In the genomic region with DNA sequence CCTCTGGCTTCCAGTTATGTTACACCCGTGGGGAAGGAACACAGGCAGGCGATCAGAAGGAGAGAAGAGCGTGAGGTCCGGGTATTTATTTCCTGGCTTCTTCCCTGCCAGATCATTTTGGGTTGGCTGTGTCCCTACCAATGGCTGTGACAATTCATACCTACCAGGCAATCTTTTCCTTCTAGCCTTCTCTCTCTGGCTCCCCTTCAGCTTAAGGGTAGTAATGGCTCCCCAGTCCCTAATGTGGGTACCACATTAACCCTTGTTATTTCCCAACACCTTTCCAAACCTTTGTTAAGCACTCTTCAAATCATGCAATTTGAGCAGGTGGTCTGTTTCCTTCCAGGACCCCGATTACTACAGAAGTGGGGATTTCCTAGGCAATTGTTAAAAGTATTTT, we compare ENCODE assay signal across 17 cellular contexts.
DNase-seq lines count a peak whose midpoint lies in the region; ATAC-seq, FAIRE-seq and TF ChIP-seq lines count a peak whose summit lies in the region.
"Had no signal": no experiment of that assay in that cellular context is flagged by ENCODE, and none has a peak within 500 bp of the region (broad histone marks: within the 10 kb centered on the region; RNA-seq: fewer than 3 reads in every experiment).

No MANE protein-coding gene starts in this region.

- CTCF ChIA-PET in WTC11 (lab: Charles Lee): interaction anchor here (1.0 kb wide), 1 partner anchor 10 kb away, joined by 4 read pairs; no protein-coding TSS in a partner anchor

- TF ChIP-seq CTCF in WTC11 (IDR thresholded peaks at IDR 0.05): no peak
- peak; percentile 11 for TF ChIP-seq CTCF in epithelial cell of esophagus (IDR thresholded peaks at IDR 0.05; ENCODE audit: insufficient read depth, low read depth, low read length, missing control alignments)
- TF ChIP-seq CTCF in lower leg skin (IDR thresholded peaks at IDR 0.05): no peak

- TF ChIP-seq POLR2A in GM12891 (IDR thresholded peaks at IDR 0.05; ENCODE audit: low read depth, low read length): no peak
- no peak for TF ChIP-seq POLR2A in lower leg skin (IDR thresholded peaks at IDR 0.05)

- intact Hi-C loops in lower leg skin (cut with DNase I; ENCODE audit: low total_unique reads): no loop called here

- ATAC-seq in WTC11 (peak; percentile 74), HG03342 (IDR thresholded peaks at IDR 0.05; ENCODE audit: unreplicated experiment) (no peak)
- ATAC-seq in stimulated activated effector memory CD8-positive, alpha-beta T cell treated with anti-CD3 and anti-CD28 coated beads, Interleukin-12 subunit alpha, Interleukin-12 subunit beta, amount 100 ng/mL, for 72 hours: no peak
- ATAC-seq: GM12878 had no signal

- POLR2A ChIA-PET in WTC11 (lab: Charles Lee): no interaction called here

- peaks cover 33% of the 10 kb centered on the region for H3K36me3 Mint-ChIP-seq in WTC11
- peaks cover 33% of the 10 kb centered on the region for H3K36me3 Mint-ChIP-seq in stimulated activated effector memory CD8-positive, alpha-beta T cell treated with anti-CD3 and anti-CD28 coated beads, Interleukin-12 subunit alpha, Interleukin-12 subunit beta, amount 100 ng/mL, for 72 hours
- H3K36me3 Mint-ChIP-seq: CD14-positive monocyte had no signal

- FAIRE-seq in GM12891 (lab: Jason Lieb, UNC): peak; percentile 16
- no peak for FAIRE-seq in RCC 7860 (lab: Jason Lieb, UNC)
- FAIRE-seq: GM12878, GM19239, H54 had no signal

- 81 to 85% methylated on average over 5 of the region's 5 CpGs for WGBS in lower leg skin, 2 donors

- H3K9me3 Mint-ChIP-seq in WTC11: no peaks in the 10 kb centered on the region
- H3K9me3 Mint-ChIP-seq in stimulated activated effector memory CD8-positive, alpha-beta T cell treated with anti-CD3 and anti-CD28 coated beads, Interleukin-12 subunit alpha, Interleukin-12 subunit beta, amount 100 ng/mL, for 72 hours: no peaks in the 10 kb centered on the region

- H3K27ac Mint-ChIP-seq in WTC11: no peak overlapping the region; the same call in 1 of the 2 replicates
- peak overlapping the region; percentile 40 for H3K27ac Mint-ChIP-seq in stimulated activated effector memory CD8-positive, alpha-beta T cell treated with anti-CD3 and anti-CD28 coated beads, Interleukin-12 subunit alpha, Interleukin-12 subunit beta, amount 100 ng/mL, for 72 hours
- H3K27ac Mint-ChIP-seq: CD14-positive monocyte had no signal

- H3K4me3 Mint-ChIP-seq in WTC11: no peak overlapping the region
- H3K4me3 Mint-ChIP-seq in stimulated activated effector memory CD8-positive, alpha-beta T cell treated with anti-CD3 and anti-CD28 coated beads, Interleukin-12 subunit alpha, Interleukin-12 subunit beta, amount 100 ng/mL, for 72 hours: no peak overlapping the region
- H3K4me3 Mint-ChIP-seq: CD14-positive monocyte; CD4-positive, alpha-beta memory T cell had no signal

- H3K27me3 Mint-ChIP-seq in WTC11 (ENCODE audit: low read depth): no peaks in the 10 kb centered on the region
- H3K27me3 Mint-ChIP-seq: CD4-positive, alpha-beta memory T cell had no signal

- H3K4me3 ChIP-seq in epithelial cell of esophagus (ENCODE audit: low read length): no peak overlapping the region
- H3K4me3 ChIP-seq in lower leg skin (ENCODE audit: low read depth, poor library complexity, severe bottlenecking): no peak overlapping the region
- H3K4me3 ChIP-seq: BLaER1, GM12878 had no signal

- no peak for DNase-seq in GM12891 (ENCODE audit: insufficient read length, low spot score)
- DNase-seq in WTC11 (ENCODE audit: low spot score): no peak
- no peak for DNase-seq in epithelial cell of esophagus (ENCODE audit: low read depth)
- DNase-seq in stimulated activated effector memory CD8-positive, alpha-beta T cell treated with anti-CD3 and anti-CD28 coated beads, Interleukin-12 subunit alpha, Interleukin-12 subunit beta, amount 100 ng/mL, for 72 hours (ENCODE audit: low spot score in 2 of 2): no peak
- no peak for DNase-seq in RCC 7860 (ENCODE audit: low spot score)
- DNase-seq in lower leg skin (ENCODE audit: low spot score in 2 of 2): no peak
- DNase-seq: 8988T; CD4-positive, alpha-beta memory T cell; DMS153; DMS79; GF-D8 had no signal

- H3K4me1 Mint-ChIP-seq in WTC11: no peaks in the 10 kb centered on the region
- peaks cover 7% of the 10 kb centered on the region for H3K4me1 Mint-ChIP-seq in stimulated activated effector memory CD8-positive, alpha-beta T cell treated with anti-CD3 and anti-CD28 coated beads, Interleukin-12 subunit alpha, Interleukin-12 subunit beta, amount 100 ng/mL, for 72 hours

TF ChIP-seq in GM12891, 5 proteins besides CTCF, POLR2A, EP300 and RAD21:
- TF ChIP-seq POLR2AphosphoS5 (IDR thresholded peaks at IDR 0.05; ENCODE audit: low read depth, low read length) (no peak), SPI1 (IDR thresholded peaks at IDR 0.05; ENCODE audit: low read depth, low read length) (no peak), TAF1 (IDR thresholded peaks at IDR 0.05; ENCODE audit: low read depth, low read length) (no peak), PAX5 (IDR thresholded peaks at IDR 0.05; ENCODE audit: insufficient read depth, low read length, severe bottlenecking) (no peak), POU2F2 (IDR thresholded peaks at IDR 0.05; ENCODE audit: low read depth, low read length) (no peak)

TF ChIP-seq in WTC11, 78 proteins besides CTCF, POLR2A, EP300 and RAD21:
- TF ChIP-seq TEAD1 (CRISPR knock-in tag; IDR thresholded peaks at IDR 0.05) (no peak), TEAD4 (CRISPR knock-in tag; IDR thresholded peaks at IDR 0.05) (no peak), ATF2 (CRISPR knock-in tag; IDR thresholded peaks at IDR 0.05; ENCODE audit: borderline replicate concordance, low read depth) (no peak), HMGXB4 (CRISPR knock-in tag; IDR thresholded peaks at IDR 0.05) (no peak), PRRX2 (CRISPR knock-in tag; IDR thresholded peaks at IDR 0.05) (no peak), SMAD3 (CRISPR knock-in tag; IDR thresholded peaks at IDR 0.05; ENCODE audit: borderline replicate concordance) (no peak)
